In genomic region chr9:117555964-117556629, GRCh38 we compare ENCODE assay signal across 8 cellular contexts.
A peak's percentile ranks its signal among the peaks of the same experiment; 100 is the strongest.
DNase-seq lines count a peak whose midpoint lies in the region; ATAC-seq and TF ChIP-seq lines count a peak whose summit lies in the region.

No MANE protein-coding gene starts in this region.

- TF ChIP-seq CTCF in fibroblast of villous mesenchyme (IDR thresholded peaks at IDR 0.05; ENCODE audit: insufficient read depth, low read depth, low read length), result peak; percentile 13
- peak; percentile 59 for TF ChIP-seq CTCF in progenitor cell of endocrine pancreas (IDR thresholded peaks at IDR 0.05; ENCODE audit: unreplicated experiment)

- no peaks in the 10 kb centered on the region for H3K36me3 Mint-ChIP-seq in T-helper 2 cell treated with Interferon-gamma antibody and Interleukin-4, amounts not matched to agents 5 μg/mL and 100 μg/mL, for 36 hours (ENCODE audit: low read depth)
- H3K36me3 Mint-ChIP-seq in progenitor cell of endocrine pancreas (ENCODE audit: insufficient read depth), result no peaks in the 10 kb centered on the region

- DNase-seq in NK-92 treated with Interleukin-12 subunit alpha and Interleukin-12 subunit beta, amount 100 ng/mL, for 24 hours (lab: John Stamatoyannopoulos, UW), result peak; percentile 1
- DNase-seq in NK-92 (lab: John Stamatoyannopoulos, UW; ENCODE audit: unreplicated experiment), result no peak
- peak; percentile 48 for DNase-seq in HuH-7.5 (ENCODE audit: low spot score)
- DNase-seq in T-helper 2 cell treated with Interferon-gamma antibody and Interleukin-4, amounts not matched to agents 5 μg/mL and 100 μg/mL, for 36 hours (ENCODE audit: low spot score), result peak; percentile 25
- DNase-seq in fibroblast of villous mesenchyme (ENCODE audit: low read depth), result peak; percentile 2
- peak; percentile 31 for DNase-seq in progenitor cell of endocrine pancreas (ENCODE audit: low spot score, unreplicated experiment)
- DNase-seq in NCI-H1048 (lab: John Stamatoyannopoulos, UW), result no peak

- H3K4me3 ChIP-seq in fibroblast of villous mesenchyme (ENCODE audit: low read depth, low read length), result no peak overlapping the region

- H3K4me1 Mint-ChIP-seq in T-helper 2 cell treated with Interferon-gamma antibody and Interleukin-4, amounts not matched to agents 5 μg/mL and 100 μg/mL, for 36 hours (ENCODE audit: low read depth), result no peaks in the 10 kb centered on the region
- H3K4me1 Mint-ChIP-seq in progenitor cell of endocrine pancreas (ENCODE audit: low read depth), result no peaks in the 10 kb centered on the region

- no peaks in the 10 kb centered on the region for H3K27me3 Mint-ChIP-seq in T-helper 2 cell treated with Interferon-gamma antibody and Interleukin-4, amounts not matched to agents 5 μg/mL and 100 μg/mL, for 36 hours (ENCODE audit: low read depth)
- peaks cover 3% of the 10 kb centered on the region for H3K27me3 Mint-ChIP-seq in progenitor cell of endocrine pancreas

- peak; percentile 95 for ATAC-seq in GM21529 (IDR thresholded peaks at IDR 0.05; ENCODE audit: unreplicated experiment)

- H3K4me3 Mint-ChIP-seq in T-helper 2 cell treated with Interferon-gamma antibody and Interleukin-4, amounts not matched to agents 5 μg/mL and 100 μg/mL, for 36 hours, result no peak overlapping the region
- no peak overlapping the region for H3K4me3 Mint-ChIP-seq in progenitor cell of endocrine pancreas (ENCODE audit: low read depth)

- H3K9me3 Mint-ChIP-seq in T-helper 2 cell treated with Interferon-gamma antibody and Interleukin-4, amounts not matched to agents 5 μg/mL and 100 μg/mL, for 36 hours, result no peaks in the 10 kb centered on the region
- H3K9me3 Mint-ChIP-seq in progenitor cell of endocrine pancreas (ENCODE audit: low read depth), result peaks cover 4% of the 10 kb centered on the region

- no peak overlapping the region for H3K27ac Mint-ChIP-seq in T-helper 2 cell treated with Interferon-gamma antibody and Interleukin-4, amounts not matched to agents 5 μg/mL and 100 μg/mL, for 36 hours
- H3K27ac Mint-ChIP-seq in progenitor cell of endocrine pancreas, result no peak overlapping the region

Comparison
In these comparisons a context has a peak if more than half of its experiments do, and no peak if none do; other contexts are left out.
1. DNase-seq: peak in NK-92 treated with Interleukin-12 subunit alpha and Interleukin-12 subunit beta, amount 100 ng/mL, for 24 hours (single experiment), HuH-7.5 (single experiment), T-helper 2 cell treated with Interferon-gamma antibody and Interleukin-4, amounts not matched to agents 5 μg/mL and 100 μg/mL, for 36 hours (single experiment), fibroblast of villous mesenchyme (single experiment) and progenitor cell of endocrine pancreas (single experiment); none in NK-92 (single experiment) and NCI-H1048 (single experiment).